ENCODE assay signal across 25 cellular contexts in genomic region chr13:109436841-109437240, GRCh38.
"Had no signal": no experiment of that assay in that cellular context is flagged by ENCODE, and none has a peak within 500 bp of the region (broad histone marks: within the 10 kb centered on the region; RNA-seq: fewer than 3 reads in every experiment).

No MANE protein-coding gene starts in this region.

- DNase-seq: cerebellar nuclear complex; cortex of kidney; effector memory CD8-positive, alpha-beta T cell; foreskin fibroblast; glutamatergic neuron; left cardiac atrium; left lung; mesendoderm; midbrain; naive thymus-derived CD8-positive, alpha-beta T cell; nucleus accumbens; psoas muscle; right cardiac atrium; sigmoid colon; spleen; stimulated activated CD4-positive, alpha-beta T cell treated with anti-CD3 and anti-CD28 coated beads, Interleukin-4, amount 100 ng/mL, for 4 hours; stimulated activated naive CD8-positive, alpha-beta T cell treated with anti-CD3 and anti-CD28 coated beads, Interleukin-15, Interleukin-2, amounts not matched to agents 100 U/mL and 50 U/mL, for 24 hours; substantia nigra; testis; tibial artery had no signal

- H3K36me3 ChIP-seq: left lung, sigmoid colon, spleen, tibial artery had no signal

- H3K4me1 ChIP-seq: left lung, psoas muscle, sigmoid colon, spleen, testis had no signal

- H3K36me3 Mint-ChIP-seq: stimulated activated memory B cell treated with anti-CD40 and anti-IgM and Interleukin-4, amounts not matched to agents 10 μg/mL and 1 μg/mL and 100 μg/mL, for 72 hours; type B pancreatic cell had no signal

- H3K4me1 Mint-ChIP-seq: naive thymus-derived CD8-positive, alpha-beta T cell; stimulated activated memory B cell treated with anti-CD40 and anti-IgM and Interleukin-4, amounts not matched to agents 10 μg/mL and 1 μg/mL and 100 μg/mL, for 72 hours had no signal

- H3K27me3 Mint-ChIP-seq: effector memory CD8-positive, alpha-beta T cell; stimulated activated memory B cell treated with anti-CD40 and anti-IgM and Interleukin-4, amounts not matched to agents 10 μg/mL and 1 μg/mL and 100 μg/mL, for 72 hours had no signal

- H3K9me3 ChIP-seq: psoas muscle, testis, tibial artery had no signal

- H3K27ac Mint-ChIP-seq: effector memory CD8-positive, alpha-beta T cell; naive thymus-derived CD8-positive, alpha-beta T cell; nephron progenitor cell; stimulated activated memory B cell treated with anti-CD40 and anti-IgM and Interleukin-4, amounts not matched to agents 10 μg/mL and 1 μg/mL and 100 μg/mL, for 72 hours; type B pancreatic cell had no signal

- H3K27me3 ChIP-seq: left lung, sigmoid colon, spleen, testis, tibial artery had no signal

- FAIRE-seq: endometrium had no signal

- H3K27ac ChIP-seq: left lung, psoas muscle, sigmoid colon, skin epidermis, spleen, testis, tibial artery had no signal

- H3K4me3 ChIP-seq: left lung, psoas muscle, sigmoid colon, skin epidermis, spleen, testis, tibial artery had no signal

- H3K4me3 Mint-ChIP-seq: effector memory CD8-positive, alpha-beta T cell; naive thymus-derived CD8-positive, alpha-beta T cell; nephron progenitor cell; stimulated activated memory B cell treated with anti-CD40 and anti-IgM and Interleukin-4, amounts not matched to agents 10 μg/mL and 1 μg/mL and 100 μg/mL, for 72 hours; type B pancreatic cell had no signal
